Comparison of ENCODE assay signal across 20 cellular contexts in the genomic region with DNA sequence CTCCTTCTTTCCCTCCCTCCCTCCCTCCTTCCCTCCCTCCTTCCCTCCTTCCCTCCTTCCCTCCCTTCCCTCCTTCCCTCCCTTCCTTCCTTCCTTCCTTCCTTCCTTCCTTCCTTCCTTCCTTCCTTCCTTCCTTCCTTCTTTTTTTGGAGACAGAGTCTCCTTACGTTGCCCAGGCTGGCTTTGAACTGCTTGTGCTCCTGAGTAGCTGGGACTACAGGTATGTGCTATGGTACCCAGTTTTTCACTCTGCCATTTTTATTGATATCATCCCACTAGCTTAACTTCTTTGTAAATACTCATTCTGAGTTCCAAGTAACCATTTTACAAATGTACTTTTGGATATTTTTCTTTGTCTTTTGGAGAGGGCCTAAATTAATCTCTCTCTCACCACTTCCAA.
DNase-seq lines count a peak whose midpoint lies in the region; ATAC-seq and TF ChIP-seq lines count a peak whose summit lies in the region.
"Had no signal": no experiment of that assay in that cellular context is flagged by ENCODE, and none has a peak within 500 bp of the region (broad histone marks: within the 10 kb centered on the region; RNA-seq: fewer than 3 reads in every experiment).

No MANE protein-coding gene starts in this region.

- TF ChIP-seq CTCF in MCF 10A (IDR thresholded peaks at IDR 0.05; ENCODE audit: unreplicated experiment) (no peak), breast epithelium (IDR thresholded peaks at IDR 0.05) (no peak), IMR-90 (conservative IDR thresholded peaks at IDR 0.05; ENCODE audit: low read depth, low read length) (no peak), body of pancreas (IDR thresholded peaks at IDR 0.05) (no peak)

- H3K36me3 ChIP-seq in breast epithelium (no peaks in the 10 kb centered on the region), IMR-90 (ENCODE audit: control insufficient read depth, insufficient read depth, low read length) (no peaks in the 10 kb centered on the region), body of pancreas (replicated peaks in 1 of 2; ENCODE audit: insufficient read depth in 1 of 2, low read depth in 2 of 2) (no peaks in the 10 kb centered on the region)
- H3K36me3 ChIP-seq: BLaER1, HAP-1 had no signal

- peak overlapping the region; percentile 57 for H4K5ac ChIP-seq in IMR-90 (ENCODE audit: low read depth, low read length)

- H2AK5ac ChIP-seq in IMR-90 (ENCODE audit: low read depth, low read length) = peak overlapping the region; percentile 64; the same call in 1 of the 2 replicates

- no peak overlapping the region for H3K56ac ChIP-seq in IMR-90 (ENCODE audit: extremely low read depth, insufficient read depth, low read length)

- peak overlapping the region; percentile 79; the same call in 1 of the 2 replicates for H3K18ac ChIP-seq in IMR-90 (ENCODE audit: low read depth, low read length)

- no peaks in the 10 kb centered on the region for H3K79me1 ChIP-seq in IMR-90 (ENCODE audit: low read depth in 1 of 2, low read length in 2 of 2)

- peak overlapping the region; percentile 44 for H3K27ac Mint-ChIP-seq in MCF 10A (ENCODE audit: low read depth, unreplicated experiment)
- no peak overlapping the region for H3K27ac Mint-ChIP-seq in activated CD4-positive, alpha-beta memory T cell treated with anti-CD3 and anti-CD28 coated beads for 36 hours
- H3K27ac Mint-ChIP-seq: B cell; CD4-positive, CD25-positive, alpha-beta regulatory T cell; CD8-positive, alpha-beta T cell had no signal

- intact Hi-C loops in MCF 10A (cut with micrococcal nuclease) = no loop called here
- intact Hi-C loops in breast epithelium (cut with DNase I; ENCODE audit: low total_unique reads) = no loop called here
- intact Hi-C loops in IMR-90 (cut with micrococcal nuclease) = no loop called here
- intact Hi-C loops in body of pancreas (cut with DNase I) = no loop called here
- intact Hi-C loops in activated CD4-positive, alpha-beta memory T cell treated with anti-CD3 and anti-CD28 coated beads for 36 hours (cut with micrococcal nuclease) = no loop called here

- peak overlapping the region; percentile 53 for H4K91ac ChIP-seq in IMR-90 (ENCODE audit: insufficient read depth, low read depth, low read length)

- H3K27me3 Mint-ChIP-seq in MCF 10A (ENCODE audit: insufficient read depth, unreplicated experiment) = no peaks in the 10 kb centered on the region
- no peaks in the 10 kb centered on the region for H3K27me3 Mint-ChIP-seq in activated CD4-positive, alpha-beta memory T cell treated with anti-CD3 and anti-CD28 coated beads for 36 hours
- H3K27me3 Mint-ChIP-seq: B cell had no signal

- no peaks in the 10 kb centered on the region for H3K36me3 Mint-ChIP-seq in MCF 10A (ENCODE audit: insufficient read depth, unreplicated experiment)
- no peaks in the 10 kb centered on the region for H3K36me3 Mint-ChIP-seq in activated CD4-positive, alpha-beta memory T cell treated with anti-CD3 and anti-CD28 coated beads for 36 hours
- H3K36me3 Mint-ChIP-seq: CD4-positive, CD25-positive, alpha-beta regulatory T cell; CD8-positive, alpha-beta T cell had no signal

- WGBS in IMR-90 (ENCODE audit: extremely low coverage in 2 of 2, insufficient read length in 1 of 2), 2 experiments = no CpG with 5 or more reads among the region's 1 CpG
- WGBS in body of pancreas, 2 donors = 80 to 92% methylated on average over 1 of the region's 1 CpG

- TF ChIP-seq POLR2A in breast epithelium (IDR thresholded peaks at IDR 0.05) (no peak), IMR-90 (IDR thresholded peaks at IDR 0.05; ENCODE audit: low read depth, low read length) (no peak), body of pancreas (IDR thresholded peaks at IDR 0.05) (no peak)

- BruUV-seq in MCF 10A (replicated peaks; lab: Mats Ljungman, UMichigan) (no TSS peak), IMR-90 (replicated peaks; lab: Mats Ljungman, UMichigan) (no TSS peak)

- DNase-seq in MCF 10A (ENCODE audit: unreplicated experiment) (no peak), breast epithelium (ENCODE audit: low spot score in 2 of 2) (no peak), IMR-90 (no peak), body of pancreas (no peak), KG1 (lab: John Stamatoyannopoulos, UW) (no peak), OCI-M1 (lab: John Stamatoyannopoulos, UW) (no peak), AG08396 (ENCODE audit: low spot score) (no peak)
- DNase-seq in activated CD4-positive, alpha-beta memory T cell treated with anti-CD3 and anti-CD28 coated beads for 36 hours = no peak
- DNase-seq: ACHN; CD4-positive, CD25-positive, alpha-beta regulatory T cell; CD8-positive, alpha-beta T cell; DMS79 treated with DMSO at 0.1 percent for 48 hours; GF-D8; GOT3 had no signal

- no peak overlapping the region for H3K23ac ChIP-seq in IMR-90 (ENCODE audit: low read depth, low read length)

- H3K4ac ChIP-seq in IMR-90 (ENCODE audit: low read depth, low read length) = peak overlapping the region; percentile 61; the same call in 1 of the 2 replicates

- H4K20me1 ChIP-seq in IMR-90 (ENCODE audit: insufficient read depth, low read length) = no peaks in the 10 kb centered on the region
- H4K20me1 ChIP-seq: BLaER1 had no signal

- H4K8ac ChIP-seq in IMR-90 (ENCODE audit: low read depth in 2 of 2, low read length in 2 of 2) = peak overlapping the region in 1 of 2 experiments; percentile 50; a peak in 2 of 4 replicates

- POLR2A ChIA-PET in MCF 10A (lab: Yijun Ruan, JAX) (interaction anchor here (0.6 kb wide), 1 partner anchor 1433 kb away, joined by 3 read pairs; no protein-coding TSS in a partner anchor), IMR-90 (lab: Charles Lee; ENCODE audit: unreplicated experiment) (no interaction called here)
- POLR2A ChIA-PET in activated CD4-positive, alpha-beta memory T cell treated with anti-CD3 and anti-CD28 coated beads for 36 hours (lab: Charles Lee) = no interaction called here

- dilution Hi-C loops in IMR-90 (cut with HindIII; ENCODE audit: low sequenced_read_pairs, unreplicated experiment) = no loop called here

- H2BK15ac ChIP-seq in IMR-90 (ENCODE audit: low read depth, low read length) = 0 out of 3 replicates have a peak overlapping the region, but pooled peaks have one; percentile 41

- no peak overlapping the region for H3K4me3 Mint-ChIP-seq in MCF 10A (ENCODE audit: unreplicated experiment)
- no peak overlapping the region for H3K4me3 Mint-ChIP-seq in activated CD4-positive, alpha-beta memory T cell treated with anti-CD3 and anti-CD28 coated beads for 36 hours
- H3K4me3 Mint-ChIP-seq: B cell; CD4-positive, CD25-positive, alpha-beta regulatory T cell; CD8-positive, alpha-beta T cell had no signal

- H2AK9ac ChIP-seq in IMR-90 (replicated peaks; ENCODE audit: low read depth, low read length, poor library complexity) = no peak overlapping the region

- no peaks in the 10 kb centered on the region for H3K4me1 ChIP-seq in breast epithelium
- peaks cover 14% of the 10 kb centered on the region for H3K4me1 ChIP-seq in IMR-90 (ENCODE audit: control insufficient read depth, insufficient read depth, low read length)
- peaks cover 10% of the 10 kb centered on the region for H3K4me1 ChIP-seq in body of pancreas
- H3K4me1 ChIP-seq: BLaER1, Caco-2, HAP-1 had no signal

- CTCF ChIA-PET in MCF 10A (lab: Yijun Ruan, JAX) (interaction anchor here (0.7 to 1.1 kb wide), 2 partner anchors 17 to 465 kb away, joined by 3 to 5 read pairs; partner anchors contain the start of gene PDGFD), IMR-90 (lab: Yijun Ruan, JAX) (no interaction called here)
- CTCF ChIA-PET in activated CD4-positive, alpha-beta memory T cell treated with anti-CD3 and anti-CD28 coated beads for 36 hours (lab: Charles Lee) = no interaction called here

- H3K9ac ChIP-seq in IMR-90 (ENCODE audit: low read depth, low read length) = no peak overlapping the region
- H3K9ac ChIP-seq: BLaER1 had no signal

- H2AFZ ChIP-seq in IMR-90 (replicated peaks; ENCODE audit: low read length, poor library complexity) = no peak overlapping the region

- no peak for ATAC-seq in IMR-90 (ENCODE audit: low read depth)
- no peak for ATAC-seq in body of pancreas
- ATAC-seq: CD8-positive, alpha-beta T cell had no signal

- peaks cover 4% of the 10 kb centered on the region for H3K9me1 ChIP-seq in IMR-90 (ENCODE audit: insufficient read depth, low read length)

- peak overlapping the region; percentile 77 for H2BK20ac ChIP-seq in IMR-90 (ENCODE audit: low read depth, low read length)

- no peak overlapping the region for H3K4me2 ChIP-seq in IMR-90 (ENCODE audit: low read depth, low read length)
- H3K4me2 ChIP-seq: BLaER1 had no signal

- H3K14ac ChIP-seq in IMR-90 (replicated peaks; ENCODE audit: low read depth, low read length) = no peak overlapping the region

- H3K27ac ChIP-seq in breast epithelium (peak overlapping the region in 1 of 2 donors; percentile 55), IMR-90 (ENCODE audit: insufficient read depth, low read length) (peak overlapping the region; percentile 74), body of pancreas (peak overlapping the region in 3 of 4 donors; percentile 10 to 69 (median 49))
- H3K27ac ChIP-seq: 22Rv1, BLaER1, C4-2B had no signal

- TF ChIP-seq RAD21 in IMR-90 (IDR thresholded peaks at IDR 0.05; ENCODE audit: low read length) = no peak

- in situ Hi-C loops in IMR-90 (cut with MboI; ENCODE audit: low sequenced_read_pairs) = no loop called here

- H3K27me3 ChIP-seq in breast epithelium (no peaks in the 10 kb centered on the region), IMR-90 (ENCODE audit: control insufficient read depth, insufficient read depth, low read length) (no peaks in the 10 kb centered on the region), body of pancreas (no peaks in the 10 kb centered on the region)
- H3K27me3 ChIP-seq: BLaER1 had no signal

- H2BK5ac ChIP-seq in IMR-90 (ENCODE audit: low read depth, low read length, poor library complexity, severe bottlenecking) = peak overlapping the region; percentile 87

- no peaks in the 10 kb centered on the region for H3K9me3 ChIP-seq in breast epithelium
- no peaks in the 10 kb centered on the region for H3K9me3 ChIP-seq in IMR-90 (ENCODE audit: control insufficient read depth, insufficient read depth, low read length)
- no peaks in the 10 kb centered on the region for H3K9me3 ChIP-seq in body of pancreas
- H3K9me3 ChIP-seq: Caco-2, HAP-1 had no signal

- H3K4me1 Mint-ChIP-seq in MCF 10A (ENCODE audit: insufficient read depth, unreplicated experiment) = peaks cover 23% of the 10 kb centered on the region
- no peaks in the 10 kb centered on the region for H3K4me1 Mint-ChIP-seq in activated CD4-positive, alpha-beta memory T cell treated with anti-CD3 and anti-CD28 coated beads for 36 hours (ENCODE audit: low read depth)
- H3K4me1 Mint-ChIP-seq: B cell; CD4-positive, CD25-positive, alpha-beta regulatory T cell had no signal

- peak overlapping the region; percentile 60 for H2BK120ac ChIP-seq in IMR-90 (ENCODE audit: low read depth, low read length)

- no peaks in the 10 kb centered on the region for H3K9me3 Mint-ChIP-seq in MCF 10A (ENCODE audit: unreplicated experiment)
- H3K9me3 Mint-ChIP-seq in activated CD4-positive, alpha-beta memory T cell treated with anti-CD3 and anti-CD28 coated beads for 36 hours = peaks cover 5% of the 10 kb centered on the region
- H3K9me3 Mint-ChIP-seq: CD8-positive, alpha-beta T cell had no signal

- no peak overlapping the region for H3K4me3 ChIP-seq in breast epithelium
- H3K4me3 ChIP-seq in IMR-90 (ENCODE audit: insufficient read depth, low read depth, low read length) = no peak overlapping the region
- H3K4me3 ChIP-seq in body of pancreas = no peak overlapping the region
- H3K4me3 ChIP-seq: BLaER1, HAP-1 had no signal

TF ChIP-seq in IMR-90, 13 proteins besides CTCF, POLR2A, EP300 and RAD21 (continues in another document):
- no peak for TF ChIP-seq CHD1 (IDR thresholded peaks at IDR 0.05; ENCODE audit: low read depth, low read length)
